In genomic region chr19:19111138-19111835, GRCh38 we compare ENCODE assay signal across 2 cellular contexts.
TF ChIP-seq lines count a peak whose summit lies in the region.

No MANE protein-coding gene starts in this region.

TF ChIP-seq in WTC11, 78 proteins besides CTCF, POLR2A, EP300 and RAD21:
- 0 out of 2 replicates have a peak, but pooled peaks have one; percentile 42 for TF ChIP-seq MYBL2 (CRISPR knock-in tag; IDR thresholded peaks at IDR 0.05)
- TF ChIP-seq AFF4 (CRISPR knock-in tag; IDR thresholded peaks at IDR 0.05; ENCODE audit: borderline replicate concordance) = no peak
TF ChIP-seq in WTC11: peak in this region for 1.

TF ChIP-seq in HepG2, 621 proteins besides CTCF, POLR2A, EP300 and RAD21:
- peak; percentile 32 for TF ChIP-seq AGO2 (optimal IDR thresholded peaks at IDR 0.05; ENCODE audit: low read depth, low read length)
- no peak for TF ChIP-seq ATAD3A (CRISPR knock-in tag; IDR thresholded peaks at IDR 0.05)
- TF ChIP-seq STAG1 (CRISPR knock-in tag; IDR thresholded peaks at IDR 0.05) = 0 out of 2 replicates have a peak, but pooled peaks have one; percentile 5
TF ChIP-seq in HepG2: peak in this region for 2.
